In genomic region chr12:81963026-81963425, GRCh38 we compare ENCODE assay signal across 9 cellular contexts.
"Had no signal": no experiment of that assay in that cellular context is flagged by ENCODE, and none has a peak within 500 bp of the region (broad histone marks: within the 10 kb centered on the region; RNA-seq: fewer than 3 reads in every experiment).

No MANE protein-coding gene starts in this region.

- H3K27ac Mint-ChIP-seq: IgD-negative memory B cell had no signal

- H3K27me3 Mint-ChIP-seq: IgD-negative memory B cell had no signal

- H3K4me3 Mint-ChIP-seq: IgD-negative memory B cell had no signal

- H3K4me1 Mint-ChIP-seq: IgD-negative memory B cell had no signal

- H3K36me3 Mint-ChIP-seq: IgD-negative memory B cell had no signal

- FAIRE-seq: HepG2, HTR-8/SVneo, K562 had no signal

- H3K9ac ChIP-seq: KMS-11 had no signal

- H3K4me3 ChIP-seq: K562 had no signal

- H3K27ac ChIP-seq: HL-60, KMS-11 had no signal

- ATAC-seq: HepG2, K562 had no signal

- H3K4me2 ChIP-seq: KMS-11 had no signal

- DNase-seq: IMR-90, KBM-7, KG1 had no signal
